Comparison of ENCODE assay signal across 11 cellular contexts in the genomic region with DNA sequence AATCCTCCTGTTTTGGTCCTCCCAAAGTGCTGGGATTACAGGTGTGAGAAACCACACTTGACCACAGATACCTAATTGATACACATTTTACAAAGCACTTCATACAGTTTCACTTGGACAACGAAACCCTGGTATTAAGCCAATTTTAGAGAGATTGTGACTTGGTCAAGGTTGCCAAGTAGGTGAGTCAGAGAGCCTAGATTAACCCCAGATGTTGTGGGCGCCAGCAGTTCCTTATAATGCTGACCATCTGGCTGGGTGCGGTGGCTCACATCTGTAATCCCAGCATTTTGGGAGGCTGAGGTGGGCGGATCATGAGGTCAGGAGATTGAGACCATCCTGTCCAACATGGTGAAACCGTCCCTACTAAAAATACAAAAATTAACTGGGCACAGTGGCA. TPM values are rescaled to one million over a fixed set of nuclear protein-coding genes. Genes with fewer than 3 reads are reported as not detected.
DNase-seq lines count a peak whose midpoint lies in the region; ATAC-seq and TF ChIP-seq lines count a peak whose summit lies in the region.
"Had no signal": no experiment of that assay in that cellular context is flagged by ENCODE, and none has a peak within 500 bp of the region (broad histone marks: within the 10 kb centered on the region; RNA-seq: fewer than 3 reads in every experiment).

No MANE protein-coding gene starts in this region.

- H3F3A ChIP-seq in GM23248 (ENCODE audit: insufficient read depth), result peaks cover 44% of the 10 kb centered on the region

- no peaks in the 10 kb centered on the region for H3K4me1 Mint-ChIP-seq in activated naive CD8-positive, alpha-beta T cell treated with anti-CD3 and anti-CD28 coated beads for 36 hours

- no peaks in the 10 kb centered on the region for H3K27me3 Mint-ChIP-seq in activated naive CD8-positive, alpha-beta T cell treated with anti-CD3 and anti-CD28 coated beads for 36 hours
- H3K27me3 Mint-ChIP-seq: naive B cell had no signal

- peak; percentile 97 for DNase-seq in GM23248
- DNase-seq in OCI-M1 (lab: John Stamatoyannopoulos, UW), result peak; percentile 25
- DNase-seq in dermis blood vessel endothelial cell, result peak; percentile 18
- peak in 1 of 2 donors; percentile 73 for DNase-seq in gastrocnemius medialis
- DNase-seq in activated naive CD8-positive, alpha-beta T cell treated with anti-CD3 and anti-CD28 coated beads for 36 hours, result no peak
- DNase-seq: activated CD4-positive, alpha-beta T cell treated with anti-CD3 and anti-CD28 coated beads for 4 hours; naive B cell had no signal

- in situ Hi-C loops in GM23248 (cut with MboI), result no loop called here
- in situ Hi-C loops in gastrocnemius medialis (cut with MboI; ENCODE audit: low sequenced_read_pairs in 4 of 4), result loop anchor here in 1 of 4 donors (25.0 kb wide), 1 partner anchor 460 kb away; no protein-coding TSS in a partner anchor

- H3K27ac Mint-ChIP-seq in activated naive CD8-positive, alpha-beta T cell treated with anti-CD3 and anti-CD28 coated beads for 36 hours, result no peak overlapping the region

- H3K4me3 Mint-ChIP-seq in activated naive CD8-positive, alpha-beta T cell treated with anti-CD3 and anti-CD28 coated beads for 36 hours, result no peak overlapping the region
- H3K4me3 Mint-ChIP-seq: naive B cell had no signal

- no peak overlapping the region for H2AFZ ChIP-seq in GM23248

- H3K9me3 ChIP-seq in GM23248 (ENCODE audit: low read depth) (no peaks in the 10 kb centered on the region), gastrocnemius medialis (no peaks in the 10 kb centered on the region)
- H3K9me3 ChIP-seq: tibial artery had no signal

- peak overlapping the region; percentile 38 for H3K4me2 ChIP-seq in GM23248 (ENCODE audit: unreplicated experiment)

- H3K4me3 ChIP-seq in GM23248 (0 out of 2 replicates have a peak overlapping the region, but pooled peaks have one; percentile 20), gastrocnemius medialis (no peak overlapping the region)
- H3K4me3 ChIP-seq: tibial artery had no signal

- no peak for TF ChIP-seq POLR2A in gastrocnemius medialis (IDR thresholded peaks at IDR 0.05)

- WGBS in GM23248 (ENCODE audit: low coverage in 1 of 2, low lambda C conversion rate in 2 of 2, missing lambda C conversion rate in 2 of 2), 2 experiments, result 0 to 3% methylated on average over 5 of the region's 5 CpGs

- no peaks in the 10 kb centered on the region for H3K9me3 Mint-ChIP-seq in activated naive CD8-positive, alpha-beta T cell treated with anti-CD3 and anti-CD28 coated beads for 36 hours
- H3K9me3 Mint-ChIP-seq: naive B cell had no signal

- ATAC-seq in gastrocnemius medialis (peak; percentile 63 to 68), HG03135 (IDR thresholded peaks at IDR 0.05; ENCODE audit: unreplicated experiment) (no peak), GM21723 (IDR thresholded peaks at IDR 0.05; ENCODE audit: unreplicated experiment) (no peak)

- intact Hi-C loops in gastrocnemius medialis (cut with DNase I; ENCODE audit: low total_unique reads), result no loop called here

- no peak for TF ChIP-seq CTCF in gastrocnemius medialis (IDR thresholded peaks at IDR 0.05 in 4 of 5, conservative IDR thresholded peaks at IDR 0.05 in 1 of 5)

- peaks cover 32% of the 10 kb centered on the region for H3K36me3 ChIP-seq in GM23248 (ENCODE audit: low read depth)
- H3K36me3 ChIP-seq in gastrocnemius medialis, result peaks cover 0 to 35% of the 10 kb centered on the region in 2 donors

- H3K79me2 ChIP-seq in GM23248 (ENCODE audit: insufficient read depth), result peaks cover 9% of the 10 kb centered on the region; the same call in 1 of the 2 replicates

- peaks cover 21% of the 10 kb centered on the region for H3K4me1 ChIP-seq in GM23248 (ENCODE audit: insufficient read depth)
- H3K4me1 ChIP-seq in gastrocnemius medialis, result peaks cover 10 to 15% of the 10 kb centered on the region in 2 donors

- H3K27me3 ChIP-seq in GM23248 (replicated peaks; ENCODE audit: insufficient read depth) (no peaks in the 10 kb centered on the region), gastrocnemius medialis (no peaks in the 10 kb centered on the region)
- H3K27me3 ChIP-seq: tibial artery had no signal

- no peak overlapping the region for H3K9ac ChIP-seq in GM23248

- no peaks in the 10 kb centered on the region for H4K20me1 ChIP-seq in GM23248 (ENCODE audit: insufficient read depth)

- H3K27ac ChIP-seq in GM23248 (peak overlapping the region; percentile 32), gastrocnemius medialis (peak overlapping the region; percentile 7 to 70 (median 61))
- H3K27ac ChIP-seq: tibial artery had no signal

- no peaks in the 10 kb centered on the region for H3K9me2 ChIP-seq in GM23248 (ENCODE audit: insufficient read depth)

- peaks cover 24% of the 10 kb centered on the region for H3K36me3 Mint-ChIP-seq in activated naive CD8-positive, alpha-beta T cell treated with anti-CD3 and anti-CD28 coated beads for 36 hours

RNA-seq across cellular contexts. Expression of a gene that starts 4.9 kb away (rescaled TPM):
- 0.32 and 1.3 TPM in 2 replicates for total RNA-seq in GM23248 (2014; rRNA removed; shearing (Covaris generic))
- 0.41 TPM in 1 of 2 replicates, not detected in the other for polyA plus RNA-seq in GM23248 (2016; fragmentation: Nextera tagmentation; extraction: Ambion mirVana)
- total RNA-seq in dermis blood vessel endothelial cell, result 0.34 and 0.60 TPM in 2 replicates
- total RNA-seq in gastrocnemius medialis, result 100 to 1,000 TPM in 1 of 4 donors, 10 to 100 TPM in 3; 30.1 to 211 (median 57.2) TPM
- 1 to 10 TPM; 1.1 to 1.3 TPM for total RNA-seq in activated naive CD8-positive, alpha-beta T cell treated with anti-CD3 and anti-CD28 coated beads for 36 hours

RNA-seq across cellular contexts. Expression of a gene that starts 8.6 kb away (rescaled TPM):
- 307 and 392 TPM in 2 replicates for total RNA-seq in GM23248 (2014; rRNA removed; shearing (Covaris generic))
- polyA plus RNA-seq in GM23248 (2016; fragmentation: Nextera tagmentation; extraction: Ambion mirVana), result 508 and 511 TPM in 2 replicates
- total RNA-seq in dermis blood vessel endothelial cell, result 216 and 387 TPM in 2 replicates
- total RNA-seq in gastrocnemius medialis, result 100 to 1,000 TPM; 540 to 822 (median 655) TPM
- 100 to 1,000 TPM; 690 to 696 TPM for total RNA-seq in activated naive CD8-positive, alpha-beta T cell treated with anti-CD3 and anti-CD28 coated beads for 36 hours

RNA-seq across cellular contexts. Expression of a gene that starts 18.5 kb away (rescaled TPM):
- not detected in 2 replicates for total RNA-seq in GM23248 (2014; rRNA removed; shearing (Covaris generic))
- polyA plus RNA-seq in GM23248 (2016; fragmentation: Nextera tagmentation; extraction: Ambion mirVana), result not detected in 2 replicates
- total RNA-seq in dermis blood vessel endothelial cell, result not detected in 2 replicates
- not detected for total RNA-seq in gastrocnemius medialis
- total RNA-seq in activated naive CD8-positive, alpha-beta T cell treated with anti-CD3 and anti-CD28 coated beads for 36 hours, result not detected
- total RNA-seq: OCI-LY7 had no signal

RNA-seq across cellular contexts. Expression of a gene that starts 33.6 kb away (rescaled TPM):
- 186 and 206 TPM in 2 replicates for total RNA-seq in GM23248 (2014; rRNA removed; shearing (Covaris generic))
- polyA plus RNA-seq in GM23248 (2016; fragmentation: Nextera tagmentation; extraction: Ambion mirVana), result 188 and 200 TPM in 2 replicates
- total RNA-seq in dermis blood vessel endothelial cell (193 and 206 TPM in 2 replicates), gastrocnemius medialis (10 to 100 TPM; 29.8 to 32.0 (median 31.1) TPM)
- total RNA-seq in activated naive CD8-positive, alpha-beta T cell treated with anti-CD3 and anti-CD28 coated beads for 36 hours, result 100 to 1,000 TPM; 124 to 129 TPM

RNA-seq across cellular contexts. Expression of a gene that starts 46.1 kb away (rescaled TPM):
- total RNA-seq in GM23248 (2014; rRNA removed; shearing (Covaris generic)), result 113 and 147 TPM in 2 replicates
- 137 and 148 TPM in 2 replicates for polyA plus RNA-seq in GM23248 (2016; fragmentation: Nextera tagmentation; extraction: Ambion mirVana)
- total RNA-seq in dermis blood vessel endothelial cell (201 and 240 TPM in 2 replicates), gastrocnemius medialis (100 to 1,000 TPM in 3 of 4 donors, 10 to 100 TPM in 1; 95.9 to 158 (median 114) TPM)
- 100 to 1,000 TPM; 340 TPM for total RNA-seq in activated naive CD8-positive, alpha-beta T cell treated with anti-CD3 and anti-CD28 coated beads for 36 hours

Comparison
In these comparisons a context has a peak if more than half of its experiments do, and no peak if none do; other contexts are left out.
1. ATAC-seq: peak in gastrocnemius medialis (2 of 2); none in HG03135 (single experiment) and GM21723 (single experiment).
2. RNA of a gene that starts 4.9 kb away (total RNA-seq): 30.1 to 211 TPM in gastrocnemius medialis; 1.1 to 1.3 TPM in activated naive CD8-positive, alpha-beta T cell treated with anti-CD3 and anti-CD28 coated beads for 36 hours, 0.34 to 0.60 TPM in dermis blood vessel endothelial cell and 0.32 to 1.3 TPM in GM23248; every median in the first group is over 10 times any median in the second.